ENCODE assay signal across 1 cellular context in genomic region chr2:215356948-215357461, GRCh38.
TF ChIP-seq lines count a peak whose summit lies in the region.

No MANE protein-coding gene starts in this region.

TF ChIP-seq in SK-N-SH treated with all-trans-retinoic acid at 6 μM for 48 hours, 23 proteins besides CTCF, POLR2A, EP300 and RAD21:
- TF ChIP-seq, protein P1, sequence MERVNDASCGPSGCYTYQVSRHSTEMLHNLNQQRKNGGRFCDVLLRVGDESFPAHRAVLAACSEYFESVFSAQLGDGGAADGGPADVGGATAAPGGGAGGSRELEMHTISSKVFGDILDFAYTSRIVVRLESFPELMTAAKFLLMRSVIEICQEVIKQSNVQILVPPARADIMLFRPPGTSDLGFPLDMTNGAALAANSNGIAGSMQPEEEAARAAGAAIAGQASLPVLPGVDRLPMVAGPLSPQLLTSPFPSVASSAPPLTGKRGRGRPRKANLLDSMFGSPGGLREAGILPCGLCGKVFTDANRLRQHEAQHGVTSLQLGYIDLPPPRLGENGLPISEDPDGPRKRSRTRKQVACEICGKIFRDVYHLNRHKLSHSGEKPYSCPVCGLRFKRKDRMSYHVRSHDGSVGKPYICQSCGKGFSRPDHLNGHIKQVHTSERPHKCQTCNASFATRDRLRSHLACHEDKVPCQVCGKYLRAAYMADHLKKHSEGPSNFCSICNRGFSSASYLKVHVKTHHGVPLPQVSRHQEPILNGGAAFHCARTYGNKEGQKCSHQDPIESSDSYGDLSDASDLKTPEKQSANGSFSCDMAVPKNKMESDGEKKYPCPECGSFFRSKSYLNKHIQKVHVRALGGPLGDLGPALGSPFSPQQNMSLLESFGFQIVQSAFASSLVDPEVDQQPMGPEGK (CRISPR knock-in tag; IDR thresholded peaks at IDR 0.05; ENCODE audit: borderline replicate concordance): no peak
- TF ChIP-seq SNAI2 (CRISPR knock-in tag; IDR thresholded peaks at IDR 0.05) (no peak), PPARA (CRISPR knock-in tag; IDR thresholded peaks at IDR 0.05; ENCODE audit: borderline replicate concordance) (no peak), BACH2 (CRISPR knock-in tag; IDR thresholded peaks at IDR 0.05; ENCODE audit: borderline replicate concordance) (no peak), RARB (CRISPR knock-in tag; IDR thresholded peaks at IDR 0.05) (no peak), TOX (CRISPR knock-in tag; IDR thresholded peaks at IDR 0.05; ENCODE audit: borderline replicate concordance) (no peak)
- TF ChIP-seq, protein P2, sequence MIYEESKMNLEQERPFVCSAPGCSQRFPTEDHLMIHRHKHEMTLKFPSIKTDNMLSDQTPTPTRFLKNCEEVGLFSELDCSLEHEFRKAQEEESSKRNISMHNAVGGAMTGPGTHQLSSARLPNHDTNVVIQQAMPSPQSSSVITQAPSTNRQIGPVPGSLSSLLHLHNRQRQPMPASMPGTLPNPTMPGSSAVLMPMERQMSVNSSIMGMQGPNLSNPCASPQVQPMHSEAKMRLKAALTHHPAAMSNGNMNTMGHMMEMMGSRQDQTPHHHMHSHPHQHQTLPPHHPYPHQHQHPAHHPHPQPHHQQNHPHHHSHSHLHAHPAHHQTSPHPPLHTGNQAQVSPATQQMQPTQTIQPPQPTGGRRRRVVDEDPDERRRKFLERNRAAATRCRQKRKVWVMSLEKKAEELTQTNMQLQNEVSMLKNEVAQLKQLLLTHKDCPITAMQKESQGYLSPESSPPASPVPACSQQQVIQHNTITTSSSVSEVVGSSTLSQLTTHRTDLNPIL (CRISPR knock-in tag; IDR thresholded peaks at IDR 0.05; ENCODE audit: low read depth): no peak
